ENCODE assay signal across 9 cellular contexts in genomic region chr1:32871364-32872188, GRCh38. TPM values are rescaled to one million over a fixed set of nuclear protein-coding genes. Genes with fewer than 3 reads are reported as not detected.
DNase-seq lines count a peak whose midpoint lies in the region; ATAC-seq and TF ChIP-seq lines count a peak whose summit lies in the region.
"Had no signal": no experiment of that assay in that cellular context is flagged by ENCODE, and none has a peak within 500 bp of the region (broad histone marks: within the 10 kb centered on the region; RNA-seq: fewer than 3 reads in every experiment).

No MANE protein-coding gene starts in this region.

- no peaks in the 10 kb centered on the region for H3K9me3 ChIP-seq in WERI-Rb-1 (ENCODE audit: severe bottlenecking)
- no peaks in the 10 kb centered on the region for H3K9me3 ChIP-seq in skeletal muscle tissue (ENCODE audit: control insufficient read depth in 3 of 3, low read length in 3 of 3)

- H3K27me3 ChIP-seq in WERI-Rb-1 (ENCODE audit: insufficient read depth, low read depth, severe bottlenecking) = no peaks in the 10 kb centered on the region
- H3K27me3 ChIP-seq in skeletal muscle tissue (ENCODE audit: control insufficient read depth in 3 of 3, insufficient read depth in 3 of 3, low read length in 3 of 3) = no peaks in the 10 kb centered on the region

- H3K27ac ChIP-seq in WERI-Rb-1 = peak overlapping the region; percentile 63
- no peak overlapping the region for H3K27ac ChIP-seq in skeletal muscle tissue (ENCODE audit: low read depth, low read length)

- peak overlapping the region; percentile 52 for H3K4me3 ChIP-seq in WERI-Rb-1 (ENCODE audit: low read depth, low read length)
- peak overlapping the region; percentile 20 for H3K4me3 ChIP-seq in iPS-11a (ENCODE audit: low read depth, low read length)
- peak overlapping the region; percentile 65 to 72 (median 68) for H3K4me3 ChIP-seq in skeletal muscle tissue (ENCODE audit: low read length in 3 of 3)

- TF ChIP-seq CTCF in WERI-Rb-1 (IDR thresholded peaks at IDR 0.05; ENCODE audit: low read depth, low read length) = no peak

- H3K4me1 ChIP-seq in skeletal muscle tissue (ENCODE audit: control insufficient read depth in 3 of 3, insufficient read depth in 3 of 3, low read length in 3 of 3) = peaks cover 25 to 32% (median 30%) of the 10 kb centered on the region in 3 donors

- DNase-seq in NCI-H1417 (lab: John Stamatoyannopoulos, UW) = peak in 2 of 3 experiments; percentile 33 to 68
- no peak for DNase-seq in NCI-H1417 treated with DMSO at 0.1 percent for 48 hours (lab: John Stamatoyannopoulos, UW)
- DNase-seq in WERI-Rb-1 = peak; percentile 42
- DNase-seq in stimulated activated CD8-positive, alpha-beta memory T cell treated with anti-CD3 and anti-CD28 coated beads, Interleukin-4, amount 100 ng/mL, for 48 hours = no peak

- peak overlapping the region; percentile 53 to 79 (median 68) for H3K9ac ChIP-seq in skeletal muscle tissue (ENCODE audit: low read depth in 1 of 3, low read length in 3 of 3)

- no peak for ATAC-seq in GM18502 (IDR thresholded peaks at IDR 0.05; ENCODE audit: poor library complexity, unreplicated experiment)
- ATAC-seq in HG03571 (IDR thresholded peaks at IDR 0.05; ENCODE audit: unreplicated experiment) = no peak

- peaks cover 14% of the 10 kb centered on the region for H3K36me3 ChIP-seq in WERI-Rb-1
- peaks cover 0 to 11% (median 8%) of the 10 kb centered on the region in 3 donors for H3K36me3 ChIP-seq in skeletal muscle tissue (ENCODE audit: control insufficient read depth in 3 of 3, insufficient read depth in 3 of 3, low read length in 3 of 3)

RNA-seq across cellular contexts. Expression of gene FNDC5, which starts 0.9 kb away (rescaled TPM):
- total RNA-seq in skeletal muscle tissue = 366 TPM

RNA-seq across cellular contexts. Expression of gene HPCA, which starts 14.7 kb away (rescaled TPM):
- not detected for total RNA-seq in skeletal muscle tissue
- total RNA-seq: mononuclear cell had no signal

RNA-seq across cellular contexts. Expression of gene TMEM54, which starts 29.6 kb away (rescaled TPM):
- 5.2 TPM for total RNA-seq in skeletal muscle tissue
- total RNA-seq: mononuclear cell had no signal

RNA-seq across cellular contexts. Expression of gene S100PBP, which starts 54.1 kb away (rescaled TPM):
- 22.4 TPM for total RNA-seq in skeletal muscle tissue

RNA-seq across cellular contexts. Expression of gene YARS1, which starts 54.4 kb away (rescaled TPM):
- total RNA-seq in skeletal muscle tissue = 33.9 TPM

Comparison
In these comparisons a context has a peak if more than half of its experiments do, and no peak if none do; other contexts are left out.
1. DNase-seq: peak in NCI-H1417 (2 of 3) and WERI-Rb-1 (single experiment); none in NCI-H1417 treated with DMSO at 0.1 percent for 48 hours (single experiment) and stimulated activated CD8-positive, alpha-beta memory T cell treated with anti-CD3 and anti-CD28 coated beads, Interleukin-4, amount 100 ng/mL, for 48 hours (single experiment).
2. Peak in every context shown above with its lines, with median percentiles within 50 percentile points of each other: H3K4me3 ChIP-seq.